21 cellular contexts compared by ENCODE assay signal in the genomic region with DNA sequence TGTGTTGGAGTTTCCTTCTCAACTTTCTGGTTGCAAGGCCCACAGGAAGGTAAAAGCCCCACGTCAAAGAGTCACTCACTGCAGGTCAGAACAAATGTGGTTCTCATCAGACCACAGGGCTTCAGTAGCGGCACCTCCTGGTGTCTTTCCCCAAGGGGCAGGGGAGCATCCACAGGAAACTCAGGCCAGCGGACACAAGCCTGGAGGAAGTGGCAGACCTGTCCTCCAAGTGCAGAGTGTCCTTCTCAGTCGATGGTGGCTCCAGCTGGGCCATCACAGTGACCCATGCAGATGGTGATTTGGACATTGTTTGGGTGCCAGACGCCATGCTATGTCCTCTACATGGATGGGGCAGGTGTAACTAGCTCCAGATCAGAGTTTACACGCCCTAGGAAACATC.
"Had no signal": no experiment of that assay in that cellular context is flagged by ENCODE, and none has a peak within 500 bp of the region (broad histone marks: within the 10 kb centered on the region; RNA-seq: fewer than 3 reads in every experiment).

No MANE protein-coding gene starts in this region.

- DNase-seq: activated CD4-positive, alpha-beta T cell treated with anti-CD3 and anti-CD28 coated beads for 36 hours; activated CD4-positive, alpha-beta T cell treated with anti-CD3 and anti-CD28 coated beads, Interleukin-2, amount 50 U/mL, for 4 hours; activated T-cell treated with anti-CD3 and anti-CD28 coated beads, Interleukin-2, amount 50 U/mL, for 24 hours; caudate nucleus; effector memory CD8-positive, alpha-beta T cell; gastrocnemius medialis; hippocampal formation; left ventricle myocardium superior; nephron progenitor cell; nucleus accumbens; stimulated activated CD4-positive, alpha-beta T cell treated with anti-CD3 and anti-CD28 coated beads, Interleukin-4, amount 100 ng/mL, for 24 hours; T1000; transverse colon had no signal

- H3K4me3 Mint-ChIP-seq: activated CD4-positive, alpha-beta T cell treated with anti-CD3 and anti-CD28 coated beads for 36 hours; activated T-cell treated with anti-CD3 and anti-CD28 coated beads, Interleukin-2, amount 50 U/mL, for 24 hours; activated T-helper 17 cell treated with anti-CD3 and anti-CD28 coated beads, Interleukin-2, amount 50 U/mL, for 72 hours; brain; effector memory CD8-positive, alpha-beta T cell; memory B cell; nephron progenitor cell; stimulated activated naive CD8-positive, alpha-beta T cell treated with anti-CD3 and anti-CD28 coated beads, Interleukin-15, Interleukin-2, amounts not matched to agents 100 ng/mL and 50 ng/mL, for 24 hours; T-helper 1 cell treated with Interleukin-12 subunit alpha and Interleukin-12 subunit beta and Interleukin-4 antibody, amounts not matched to agents 30 μg/mL and 1 μg/mL, for 36 hours; WTC11 had no signal

- H3K4me1 ChIP-seq: gastrocnemius medialis had no signal

- H3K27ac Mint-ChIP-seq: activated CD4-positive, alpha-beta T cell treated with anti-CD3 and anti-CD28 coated beads for 36 hours; activated naive CD4-positive, alpha-beta T cell treated with anti-CD3 and anti-CD28 coated beads, Interleukin-2, amount 50 U/mL, for 72 hours; activated T-cell treated with anti-CD3 and anti-CD28 coated beads, Interleukin-2, amount 50 U/mL, for 24 hours; activated T-helper 17 cell treated with anti-CD3 and anti-CD28 coated beads, Interleukin-2, amount 50 U/mL, for 72 hours; brain; effector memory CD8-positive, alpha-beta T cell; memory B cell; stimulated activated naive CD8-positive, alpha-beta T cell treated with anti-CD3 and anti-CD28 coated beads, Interleukin-15, Interleukin-2, amounts not matched to agents 100 ng/mL and 50 ng/mL, for 24 hours; T-helper 1 cell treated with Interleukin-12 subunit alpha and Interleukin-12 subunit beta and Interleukin-4 antibody, amounts not matched to agents 30 μg/mL and 1 μg/mL, for 36 hours; WTC11 had no signal

- ATAC-seq: activated CD4-positive, alpha-beta T cell treated with anti-CD3 and anti-CD28 coated beads for 36 hours; activated naive CD4-positive, alpha-beta T cell treated with anti-CD3 and anti-CD28 coated beads, Interleukin-2, amount 50 U/mL, for 72 hours; activated T-helper 17 cell treated with anti-CD3 and anti-CD28 coated beads, Interleukin-2, amount 50 U/mL, for 72 hours; effector memory CD8-positive, alpha-beta T cell; WTC11 had no signal

- H3K36me3 Mint-ChIP-seq: brain, memory B cell, WTC11 had no signal

- H3K27ac ChIP-seq: gastrocnemius medialis, transverse colon had no signal

- H3K36me3 ChIP-seq: esophagus muscularis mucosa, gastrocnemius medialis, transverse colon had no signal

- H3K9me3 ChIP-seq: gastrocnemius medialis, transverse colon had no signal

- H3K4me3 ChIP-seq: esophagus muscularis mucosa, gastrocnemius medialis, transverse colon had no signal

- H3K9me3 Mint-ChIP-seq: activated T-helper 17 cell treated with anti-CD3 and anti-CD28 coated beads, Interleukin-2, amount 50 U/mL, for 72 hours; T-helper 1 cell treated with Interleukin-12 subunit alpha and Interleukin-12 subunit beta and Interleukin-4 antibody, amounts not matched to agents 30 μg/mL and 1 μg/mL, for 36 hours had no signal

- H3K4me1 Mint-ChIP-seq: activated CD4-positive, alpha-beta T cell treated with anti-CD3 and anti-CD28 coated beads for 36 hours; memory B cell had no signal

- H3K27me3 ChIP-seq: gastrocnemius medialis, transverse colon had no signal
